In the genomic region with DNA sequence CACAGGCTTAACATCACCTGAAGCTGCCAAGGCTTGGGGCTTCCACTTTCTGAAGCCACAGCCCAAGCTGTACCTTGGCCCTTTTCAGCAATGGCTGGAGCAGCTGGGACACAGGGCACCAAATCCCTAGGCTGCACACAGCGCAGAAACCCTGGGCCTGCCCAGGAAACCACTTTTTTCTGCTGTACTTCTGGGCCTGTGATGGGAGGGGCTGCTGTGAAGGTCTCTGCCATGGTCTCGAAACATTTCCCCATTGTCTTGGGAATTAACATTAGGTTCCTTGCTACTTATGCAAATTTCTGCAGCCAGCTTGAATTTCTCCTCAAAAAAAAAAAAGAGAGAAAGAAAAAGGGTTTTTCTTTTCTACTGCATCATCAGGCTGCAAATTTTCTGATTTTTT, we compare ENCODE assay signal across 1 cellular context.
TF ChIP-seq lines count a peak whose summit lies in the region.

No MANE protein-coding gene starts in this region.

TF ChIP-seq in WTC11, 78 proteins besides CTCF, POLR2A, EP300 and RAD21 (continued from another document):
- no peak for TF ChIP-seq ATF6 (CRISPR knock-in tag; IDR thresholded peaks at IDR 0.05)
- TF ChIP-seq, protein P1, sequence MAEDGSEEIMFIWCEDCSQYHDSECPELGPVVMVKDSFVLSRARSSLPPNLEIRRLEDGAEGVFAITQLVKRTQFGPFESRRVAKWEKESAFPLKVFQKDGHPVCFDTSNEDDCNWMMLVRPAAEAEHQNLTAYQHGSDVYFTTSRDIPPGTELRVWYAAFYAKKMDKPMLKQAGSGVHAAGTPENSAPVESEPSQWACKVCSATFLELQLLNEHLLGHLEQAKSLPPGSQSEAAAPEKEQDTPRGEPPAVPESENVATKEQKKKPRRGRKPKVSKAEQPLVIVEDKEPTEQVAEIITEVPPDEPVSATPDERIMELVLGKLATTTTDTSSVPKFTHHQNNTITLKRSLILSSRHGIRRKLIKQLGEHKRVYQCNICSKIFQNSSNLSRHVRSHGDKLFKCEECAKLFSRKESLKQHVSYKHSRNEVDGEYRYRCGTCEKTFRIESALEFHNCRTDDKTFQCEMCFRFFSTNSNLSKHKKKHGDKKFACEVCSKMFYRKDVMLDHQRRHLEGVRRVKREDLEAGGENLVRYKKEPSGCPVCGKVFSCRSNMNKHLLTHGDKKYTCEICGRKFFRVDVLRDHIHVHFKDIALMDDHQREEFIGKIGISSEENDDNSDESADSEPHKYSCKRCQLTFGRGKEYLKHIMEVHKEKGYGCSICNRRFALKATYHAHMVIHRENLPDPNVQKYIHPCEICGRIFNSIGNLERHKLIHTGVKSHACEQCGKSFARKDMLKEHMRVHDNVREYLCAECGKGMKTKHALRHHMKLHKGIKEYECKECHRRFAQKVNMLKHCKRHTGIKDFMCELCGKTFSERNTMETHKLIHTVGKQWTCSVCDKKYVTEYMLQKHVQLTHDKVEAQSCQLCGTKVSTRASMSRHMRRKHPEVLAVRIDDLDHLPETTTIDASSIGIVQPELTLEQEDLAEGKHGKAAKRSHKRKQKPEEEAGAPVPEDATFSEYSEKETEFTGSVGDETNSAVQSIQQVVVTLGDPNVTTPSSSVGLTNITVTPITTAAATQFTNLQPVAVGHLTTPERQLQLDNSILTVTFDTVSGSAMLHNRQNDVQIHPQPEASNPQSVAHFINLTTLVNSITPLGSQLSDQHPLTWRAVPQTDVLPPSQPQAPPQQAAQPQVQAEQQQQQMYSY (CRISPR knock-in tag; IDR thresholded peaks at IDR 0.05) = no peak
- no peak for TF ChIP-seq AR (CRISPR knock-in tag; IDR thresholded peaks at IDR 0.05)
- no peak for TF ChIP-seq MXD4 (CRISPR knock-in tag; IDR thresholded peaks at IDR 0.05; ENCODE audit: borderline replicate concordance)
- no peak for TF ChIP-seq EMX1 (CRISPR knock-in tag; IDR thresholded peaks at IDR 0.05)
- TF ChIP-seq STAT6 (CRISPR knock-in tag; conservative IDR thresholded peaks at IDR 0.05; ENCODE audit: low read depth) = no peak
- TF ChIP-seq ZNF121 (CRISPR knock-in tag; IDR thresholded peaks at IDR 0.05) = no peak
